In the genomic region with DNA sequence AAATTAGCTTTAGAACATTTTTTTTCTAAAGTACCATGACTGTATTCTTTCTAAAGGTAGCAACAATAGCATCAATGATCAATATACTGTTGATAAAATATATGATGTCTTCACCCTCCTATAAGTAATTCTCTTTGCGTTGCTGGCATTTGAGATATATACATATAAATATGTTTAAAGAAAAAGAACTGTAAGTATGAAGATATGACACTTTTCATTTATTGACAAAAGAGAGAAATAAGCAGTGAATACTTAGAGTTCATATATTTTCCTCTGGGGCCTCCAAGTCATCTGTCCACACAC, we compare ENCODE assay signal across 22 cellular contexts. TPM values are rescaled to one million over a fixed set of nuclear protein-coding genes. Genes with fewer than 3 reads are reported as not detected.
"Had no signal": no experiment of that assay in that cellular context is flagged by ENCODE, and none has a peak within 500 bp of the region (broad histone marks: within the 10 kb centered on the region; RNA-seq: fewer than 3 reads in every experiment).

No MANE protein-coding gene starts in this region.

- H3K9me3 Mint-ChIP-seq: activated naive CD4-positive, alpha-beta T cell treated with anti-CD3 and anti-CD28 coated beads, Interleukin-2, amount 10 ng/mL, durations not matched to agents 7 days and 5 days; activated T-cell treated with anti-CD3 and anti-CD28 coated beads, Interleukin-2, amount 50 U/mL, for 72 hours; dendritic cell treated with granulocyte-macrophage colony-stimulating factor and Interleukin-4, amounts not matched to agents 40 ng/mL and 50 ng/mL, for 4 days; nephron progenitor cell had no signal

- H3K27me3 Mint-ChIP-seq: activated naive CD4-positive, alpha-beta T cell treated with anti-CD3 and anti-CD28 coated beads, Interleukin-2, amount 10 ng/mL, durations not matched to agents 7 days and 5 days; dendritic cell treated with granulocyte-macrophage colony-stimulating factor and Interleukin-4, amounts not matched to agents 40 ng/mL and 50 ng/mL, for 4 days had no signal

- H3K4me3 Mint-ChIP-seq: activated naive CD4-positive, alpha-beta T cell treated with anti-CD3 and anti-CD28 coated beads, Interleukin-2, amount 10 ng/mL, durations not matched to agents 7 days and 5 days; activated T-cell treated with anti-CD3 and anti-CD28 coated beads, Interleukin-2, amount 50 U/mL, for 72 hours; dendritic cell treated with granulocyte-macrophage colony-stimulating factor and Interleukin-4, amounts not matched to agents 40 ng/mL and 50 ng/mL, for 4 days; nephron progenitor cell; T-helper 17 cell had no signal

- ATAC-seq: activated T-cell treated with anti-CD3 and anti-CD28 coated beads, Interleukin-2, amount 50 U/mL, for 72 hours; body of pancreas; esophagus mucosa; left ventricle myocardium superior; stimulated activated naive CD8-positive, alpha-beta T cell treated with anti-CD3 and anti-CD28 coated beads, Interleukin-15, Interleukin-2, amounts not matched to agents 100 U/mL and 50 U/mL, for 24 hours; T-helper 17 cell had no signal

- H3K36me3 Mint-ChIP-seq: activated naive CD4-positive, alpha-beta T cell treated with anti-CD3 and anti-CD28 coated beads, Interleukin-2, amount 10 ng/mL, durations not matched to agents 7 days and 5 days had no signal

- H3K4me3 ChIP-seq: body of pancreas had no signal

- H3K27me3 ChIP-seq: body of pancreas had no signal

- H3K27ac ChIP-seq: body of pancreas had no signal

- H3K4me1 Mint-ChIP-seq: nephron progenitor cell, T-helper 17 cell had no signal

- H3K27ac Mint-ChIP-seq: activated naive CD4-positive, alpha-beta T cell treated with anti-CD3 and anti-CD28 coated beads, Interleukin-2, amount 10 ng/mL, durations not matched to agents 7 days and 5 days; activated T-cell treated with anti-CD3 and anti-CD28 coated beads, Interleukin-2, amount 50 U/mL, for 72 hours; dendritic cell treated with granulocyte-macrophage colony-stimulating factor and Interleukin-4, amounts not matched to agents 40 ng/mL and 50 ng/mL, for 4 days; nephron progenitor cell; T-helper 17 cell had no signal

- DNase-seq: activated CD4-positive, alpha-beta T cell treated with anti-CD3 and anti-CD28 coated beads for 4 hours; activated CD4-positive, alpha-beta T cell treated with anti-CD3 and anti-CD28 coated beads, Interleukin-2, amount 50 U/mL, for 48 hours; activated CD4-positive, CD25-positive, alpha-beta regulatory T cell; activated effector memory CD4-positive, alpha-beta T cell treated with Interleukin-2 at 50 U/mL for 16 hours; activated naive CD4-positive, alpha-beta T cell treated with anti-CD3 and anti-CD28 coated beads, Interleukin-2, amount 10 ng/mL, durations not matched to agents 7 days and 5 days; activated T-cell treated with anti-CD3 and anti-CD28 coated beads, Interleukin-2, amount 50 U/mL, for 72 hours; amygdala; body of pancreas; effector CD4-positive, alpha-beta T cell; kidney; left ventricle myocardium superior; nephron progenitor cell; nucleus accumbens; stimulated activated CD4-positive, alpha-beta T cell treated with anti-CD3 and anti-CD28 coated beads, Interleukin-12 subunit alpha, Interleukin-12 subunit beta, amount 100 ng/mL, for 4 hours; stimulated activated CD4-positive, alpha-beta T cell treated with anti-CD3 and anti-CD28 coated beads, Interleukin-4, amount 100 ng/mL, for 4 hours; stimulated activated naive CD8-positive, alpha-beta T cell treated with anti-CD3 and anti-CD28 coated beads, Interleukin-15, Interleukin-2, amounts not matched to agents 100 U/mL and 50 U/mL, for 24 hours; T-helper 17 cell had no signal

- H3K9me3 ChIP-seq: body of pancreas had no signal

RNA-seq across cellular contexts. Expression of a gene that starts 49.4 kb away (rescaled TPM):
- total RNA-seq: activated T-cell treated with anti-CD3 and anti-CD28 coated beads, Interleukin-2, amount 50 U/mL, for 72 hours; cardiac septum; endothelial cell of umbilical vein; esophagus mucosa; T-helper 17 cell; ureter had no signal
